In genomic region chr20:24502184-24502583, GRCh38 we compare ENCODE assay signal across 12 cellular contexts. TPM values are rescaled to one million over a fixed set of nuclear protein-coding genes. Genes with fewer than 3 reads are reported as not detected.
DNase-seq lines count a peak whose midpoint lies in the region; ATAC-seq and TF ChIP-seq lines count a peak whose summit lies in the region.
"Had no signal": no experiment of that assay in that cellular context is flagged by ENCODE, and none has a peak within 500 bp of the region (broad histone marks: within the 10 kb centered on the region; RNA-seq: fewer than 3 reads in every experiment).

No MANE protein-coding gene starts in this region.

- H3K27me3 Mint-ChIP-seq in HFFc6 (ENCODE audit: insufficient read depth), result peaks cover 24% of the 10 kb centered on the region
- H3K27me3 Mint-ChIP-seq: stimulated activated naive CD8-positive, alpha-beta T cell treated with anti-CD3 and anti-CD28 coated beads, Interleukin-15, Interleukin-2, amounts not matched to agents 100 ng/mL and 50 ng/mL, for 24 hours had no signal

- 54 to 58% methylated on average over 7 of the region's 7 CpGs for WGBS in body of pancreas, 2 donors

- in situ Hi-C loops in GM13977 (cut with MboI; ENCODE audit: low pct_unique_long_range_greater_than_20kb, low sequenced_read_pairs, unreplicated experiment), result no loop called here

- H3K4me1 ChIP-seq in body of pancreas, result no peaks in the 10 kb centered on the region

- TF ChIP-seq POLR2A in body of pancreas (IDR thresholded peaks at IDR 0.05), result no peak

- H3K4me1 Mint-ChIP-seq in HFFc6 (ENCODE audit: low read depth), result peaks cover 22% of the 10 kb centered on the region

- peak overlapping the region; percentile 82 for H3K27ac Mint-ChIP-seq in HFFc6
- H3K27ac Mint-ChIP-seq: stimulated activated naive CD8-positive, alpha-beta T cell treated with anti-CD3 and anti-CD28 coated beads, Interleukin-15, Interleukin-2, amounts not matched to agents 100 ng/mL and 50 ng/mL, for 24 hours had no signal

- no peaks in the 10 kb centered on the region for H3K9me3 ChIP-seq in body of pancreas

- H3K9me3 Mint-ChIP-seq in HFFc6, result no peaks in the 10 kb centered on the region
- H3K9me3 Mint-ChIP-seq: stimulated activated naive CD8-positive, alpha-beta T cell treated with anti-CD3 and anti-CD28 coated beads, Interleukin-15, Interleukin-2, amounts not matched to agents 100 ng/mL and 50 ng/mL, for 24 hours had no signal

- peak; percentile 97 for DNase-seq in HFFc6
- DNase-seq in body of pancreas, result peak in 3 of 4 donors; percentile 12 to 38 (median 18)
- peak; percentile 76 for DNase-seq in inferior parietal cortex (ENCODE audit: extremely low spot score)
- DNase-seq in DMS 273 treated with DMSO at 0.1 percent for 48 hours (lab: John Stamatoyannopoulos, UW), result no peak
- no peak for DNase-seq in stimulated activated CD4-positive, alpha-beta T cell treated with anti-CD3 and anti-CD28 coated beads, Interleukin-2, amount 100 ng/mL, for 48 hours
- DNase-seq in GM13977 (ENCODE audit: low spot score), result no peak
- DNase-seq: small intestine had no signal

- no peak overlapping the region for H3K27ac ChIP-seq in body of pancreas
- peak overlapping the region; percentile 91 for H3K27ac ChIP-seq in temporal lobe (ENCODE audit: low read depth, low read length)

- H3K4me3 ChIP-seq in body of pancreas, result no peak overlapping the region
- H3K4me3 ChIP-seq: cardiac muscle cell had no signal

- H3K36me3 ChIP-seq in body of pancreas (replicated peaks in 1 of 2; ENCODE audit: insufficient read depth in 1 of 2, low read depth in 2 of 2), result no peaks in the 10 kb centered on the region
- H3K36me3 ChIP-seq: cardiac muscle cell had no signal

- no peak for TF ChIP-seq CTCF in HFFc6 (IDR thresholded peaks at IDR 0.05)
- no peak for TF ChIP-seq CTCF in body of pancreas (IDR thresholded peaks at IDR 0.05)
- no peak for TF ChIP-seq CTCF in GM13977 (IDR thresholded peaks at IDR 0.05; ENCODE audit: extremely low read depth, insufficient read depth, missing control alignments)

- ATAC-seq in body of pancreas, result peak; percentile 65
- ATAC-seq: activated CD4-positive, CD25-positive, alpha-beta regulatory T cell treated with anti-CD3 and anti-CD28 coated beads, Interleukin-2, amount 50 U/mL, for 24 hours; left colon had no signal

- H3K4me3 Mint-ChIP-seq in HFFc6, result no peak overlapping the region
- H3K4me3 Mint-ChIP-seq: stimulated activated naive CD8-positive, alpha-beta T cell treated with anti-CD3 and anti-CD28 coated beads, Interleukin-15, Interleukin-2, amounts not matched to agents 100 ng/mL and 50 ng/mL, for 24 hours had no signal

- intact Hi-C loops in body of pancreas (cut with DNase I), result no loop called here

- H3K36me3 Mint-ChIP-seq in HFFc6 (ENCODE audit: low read depth), result no peaks in the 10 kb centered on the region

- no peaks in the 10 kb centered on the region for H3K27me3 ChIP-seq in body of pancreas
- H3K27me3 ChIP-seq: cardiac muscle cell had no signal

RNA-seq across cellular contexts. Expression of gene SYNDIG1, which starts 32.8 kb away (rescaled TPM):
- total RNA-seq in HFFc6 (2021; fragmentation: NEBNext Ultra II Directional; extraction: Animal tissue kit (Norgen Biotek cat#: 25700)), result under 1 TPM in 2 of 6 experiments, not detected in 4; 0.14 to 0.31 TPM
- total RNA-seq in body of pancreas (under 1 TPM in 1 of 2 donors, not detected in 1; 0.78 TPM), temporal lobe (16.7 TPM)

Comparison
In these comparisons a context has a peak if more than half of its experiments do, and no peak if none do; other contexts are left out.
1. DNase-seq: peak in HFFc6 (single experiment), body of pancreas (3 of 4) and inferior parietal cortex (single experiment); none in DMS 273 treated with DMSO at 0.1 percent for 48 hours (single experiment), stimulated activated CD4-positive, alpha-beta T cell treated with anti-CD3 and anti-CD28 coated beads, Interleukin-2, amount 100 ng/mL, for 48 hours (0 of 2) and GM13977 (single experiment).